In genomic region chr6:153526479-153526878, GRCh38 we compare ENCODE assay signal across 35 cellular contexts.
"Had no signal": no experiment of that assay in that cellular context is flagged by ENCODE, and none has a peak within 500 bp of the region (broad histone marks: within the 10 kb centered on the region; RNA-seq: fewer than 3 reads in every experiment).

No MANE protein-coding gene starts in this region.

- H3K9me3 ChIP-seq: MG63 had no signal

- DNase-seq: Karpas-422, Kasumi-1, MG63, MM.1S, MV-4-11, NCI-H1048, NCI-H1092, NCI-H1092 treated with DMSO at 0.1 percent for 48 hours, NCI-H1105, NCI-H1105 treated with DMSO at 0.1 percent for 48 hours, NCI-H1417 treated with DMSO at 0.1 percent for 48 hours, NCI-H1436, NCI-H1436 treated with DMSO at 0.1 percent for 48 hours, NCI-H146, NCI-H1694, NCI-H1694 treated with DMSO at 0.1 percent for 48 hours, NCI-H187, NCI-H187 treated with DMSO at 0.1 percent for 48 hours, NCI-H1930, NCI-H2029, NCI-H2029 treated with DMSO at 0.1 percent for 48 hours, NCI-H2081, NCI-H2081 treated with DMSO at 0.1 percent for 48 hours, NCI-H2107, NCI-H2171, NCI-H2171 treated with DMSO at 0.1 percent for 48 hours, NCI-H2227 treated with DMSO at 0.1 percent for 48 hours, NCI-H226, NCI-H345, NCI-H446, NCI-H446 treated with DMSO at 0.1 percent for 48 hours, NCI-H510A, NCI-H510A treated with DMSO at 0.1 percent for 48 hours, NCI-H524, NCI-H524 treated with DMSO at 0.1 percent for 48 hours had no signal

- H3K4me3 ChIP-seq: MG63 had no signal

- H3K36me3 ChIP-seq: MG63 had no signal

- H3K27me3 ChIP-seq: MG63 had no signal
